12 cellular contexts compared by ENCODE assay signal in genomic region chr2:62293151-62293489, GRCh38.
DNase-seq lines count a peak whose midpoint lies in the region; ATAC-seq, FAIRE-seq and TF ChIP-seq lines count a peak whose summit lies in the region.
"Had no signal": no experiment of that assay in that cellular context is flagged by ENCODE, and none has a peak within 500 bp of the region (broad histone marks: within the 10 kb centered on the region; RNA-seq: fewer than 3 reads in every experiment).

No MANE protein-coding gene starts in this region.

- no peak for TF ChIP-seq POLR2A in HCT116 (IDR thresholded peaks at IDR 0.05; ENCODE audit: borderline replicate concordance, extremely low read depth, insufficient read depth, insufficient read length)
- no peak for TF ChIP-seq POLR2A in suprapubic skin (IDR thresholded peaks at IDR 0.05)
- no peak for TF ChIP-seq POLR2A in GM12891 (IDR thresholded peaks at IDR 0.05; ENCODE audit: low read depth, low read length)

- no peaks in the 10 kb centered on the region for H3K9me3 ChIP-seq in HCT116 (ENCODE audit: control insufficient read depth in 1 of 2, insufficient read depth in 1 of 2, low read depth in 1 of 2, low read length in 2 of 2)
- no peaks in the 10 kb centered on the region for H3K9me3 ChIP-seq in mucosa of stomach (ENCODE audit: control insufficient read depth, low read length)
- no peaks in the 10 kb centered on the region for H3K9me3 ChIP-seq in suprapubic skin
- H3K9me3 ChIP-seq: neutrophil had no signal

- no peak for FAIRE-seq in GM12891 (lab: Jason Lieb, UNC)

- no peaks in the 10 kb centered on the region for H3K79me2 ChIP-seq in HCT116 (ENCODE audit: insufficient read depth, low read length)

- H3K9me2 ChIP-seq in HCT116 (ENCODE audit: insufficient read depth) = no peaks in the 10 kb centered on the region

- H4K20me1 ChIP-seq in HCT116 (ENCODE audit: insufficient read depth) = no peaks in the 10 kb centered on the region

- no peak overlapping the region for H3K4me3 Mint-ChIP-seq in activated CD4-positive, alpha-beta T cell treated with anti-CD3 and anti-CD28 coated beads for 36 hours
- H3K4me3 Mint-ChIP-seq: activated T-helper 1 cell treated with anti-CD3 and anti-CD28 coated beads, Interleukin-12 subunit alpha, Interleukin-12 subunit beta, Interleukin-2, Interleukin-4 antibody, amounts not matched to agents 30 ng/mL and 10 ng/mL and 1 ng/mL, durations not matched to agents 14 hours and 24 hours and 36 hours had no signal

- H3K9ac ChIP-seq in HCT116 (ENCODE audit: low read length) = no peak overlapping the region
- H3K9ac ChIP-seq in mucosa of stomach (ENCODE audit: low read length) = peak overlapping the region; percentile 68

- POLR2A ChIA-PET in HCT116 (lab: Charles Lee) = interaction anchor here (0.8 kb wide), 1 partner anchor 12 kb away, joined by 4 read pairs; no protein-coding TSS in a partner anchor
- POLR2A ChIA-PET in activated CD4-positive, alpha-beta T cell treated with anti-CD3 and anti-CD28 coated beads for 36 hours (lab: Charles Lee) = interaction anchor here (0.5 kb wide), 2 partner anchors 66 to 427 kb away, joined by 3 to 5 read pairs; no protein-coding TSS in a partner anchor

- BruUV-seq in HCT116 (replicated peaks; lab: Mats Ljungman, UMichigan) = no TSS peak

- 71% methylated on average over 4 of the region's 6 CpGs for WGBS in suprapubic skin

- no peaks in the 10 kb centered on the region for H3K27me3 ChIP-seq in HCT116 (ENCODE audit: insufficient read depth, low read length)
- H3K27me3 ChIP-seq in mucosa of stomach (ENCODE audit: control insufficient read depth, insufficient read depth, low read length) = no peaks in the 10 kb centered on the region
- H3K27me3 ChIP-seq in suprapubic skin = no peaks in the 10 kb centered on the region
- H3K27me3 ChIP-seq: brain microvascular endothelial cell, neutrophil had no signal

- H3K36me3 ChIP-seq in HCT116 (ENCODE audit: control insufficient read depth in 1 of 2, insufficient read depth in 2 of 2, low read length in 2 of 2) = no peaks in the 10 kb centered on the region
- no peaks in the 10 kb centered on the region for H3K36me3 ChIP-seq in mucosa of stomach (ENCODE audit: control insufficient read depth, insufficient read depth, low read length)
- H3K36me3 ChIP-seq in suprapubic skin = no peaks in the 10 kb centered on the region
- H3K36me3 ChIP-seq: brain microvascular endothelial cell, neutrophil had no signal

- no peaks in the 10 kb centered on the region for H3K27me3 Mint-ChIP-seq in activated CD4-positive, alpha-beta T cell treated with anti-CD3 and anti-CD28 coated beads for 36 hours

- H2AFZ ChIP-seq in HCT116 (ENCODE audit: low read depth, low read length, poor library complexity, severe bottlenecking) = no peak overlapping the region

- H3K27ac Mint-ChIP-seq in activated CD4-positive, alpha-beta T cell treated with anti-CD3 and anti-CD28 coated beads for 36 hours = no peak overlapping the region
- H3K27ac Mint-ChIP-seq: activated T-helper 1 cell treated with anti-CD3 and anti-CD28 coated beads, Interleukin-12 subunit alpha, Interleukin-12 subunit beta, Interleukin-2, Interleukin-4 antibody, amounts not matched to agents 30 ng/mL and 10 ng/mL and 1 ng/mL, durations not matched to agents 14 hours and 24 hours and 36 hours had no signal

- no peaks in the 10 kb centered on the region for H3K36me3 Mint-ChIP-seq in activated CD4-positive, alpha-beta T cell treated with anti-CD3 and anti-CD28 coated beads for 36 hours (ENCODE audit: low read depth)

- DNase-seq in HCT116 (ENCODE audit: low read depth, low spot score) (no peak), caudate nucleus (lab: John Stamatoyannopoulos, UW) (no peak), suprapubic skin (ENCODE audit: low spot score in 2 of 2) (no peak), GM12891 (ENCODE audit: insufficient read length, low spot score) (no peak)
- no peak for DNase-seq in activated CD4-positive, alpha-beta T cell treated with anti-CD3 and anti-CD28 coated beads for 36 hours
- no peak for DNase-seq in activated naive CD4-positive, alpha-beta T cell (lab: John Stamatoyannopoulos, UW)
- DNase-seq: brain microvascular endothelial cell, NCI-H1930 had no signal

- no peak for TF ChIP-seq EP300 in suprapubic skin (IDR thresholded peaks at IDR 0.05)

- RAD21 ChIA-PET in HCT116 (lab: Charles Lee; ENCODE audit: low non-redundant PET in 1 of 2, low total read pairs in 2 of 2, uncharacterized antibody in 2 of 2, unreplicated experiment in 2 of 2) = no interaction called here

- ATAC-seq in HCT116 (peak; percentile 10; the same call in 1 of the 2 replicates), esophagus mucosa (no peak)
- no peak for ATAC-seq in activated CD4-positive, alpha-beta T cell treated with anti-CD3 and anti-CD28 coated beads for 36 hours

- peaks cover 5% of the 10 kb centered on the region for H3K4me1 Mint-ChIP-seq in activated CD4-positive, alpha-beta T cell treated with anti-CD3 and anti-CD28 coated beads for 36 hours

- H3K27ac ChIP-seq in HCT116 (ENCODE audit: low read depth, low read length) = no peak overlapping the region; the same call in 1 of the 2 replicates
- peak overlapping the region; percentile 46 for H3K27ac ChIP-seq in caudate nucleus (ENCODE audit: low read depth, low read length)
- peak overlapping the region; percentile 67 for H3K27ac ChIP-seq in suprapubic skin
- H3K27ac ChIP-seq: brain microvascular endothelial cell, neutrophil had no signal

- no peaks in the 10 kb centered on the region for H3K9me3 Mint-ChIP-seq in activated CD4-positive, alpha-beta T cell treated with anti-CD3 and anti-CD28 coated beads for 36 hours (ENCODE audit: low read depth)
- H3K9me3 Mint-ChIP-seq: activated T-helper 1 cell treated with anti-CD3 and anti-CD28 coated beads, Interleukin-12 subunit alpha, Interleukin-12 subunit beta, Interleukin-2, Interleukin-4 antibody, amounts not matched to agents 30 ng/mL and 10 ng/mL and 1 ng/mL, durations not matched to agents 14 hours and 24 hours and 36 hours had no signal

- H3K4me3 ChIP-seq in HCT116 (replicated peaks in 1 of 2; ENCODE audit: low read depth in 1 of 2, low read length in 2 of 2) = no peak overlapping the region
- H3K4me3 ChIP-seq in mucosa of stomach (ENCODE audit: low read length) = no peak overlapping the region
- H3K4me3 ChIP-seq in suprapubic skin = no peak overlapping the region

- CTCF ChIA-PET in HCT116 (lab: Charles Lee) = no interaction called here
- CTCF ChIA-PET in activated CD4-positive, alpha-beta T cell treated with anti-CD3 and anti-CD28 coated beads for 36 hours (lab: Charles Lee) = interaction anchor here (0.7 kb wide), 1 partner anchor 543 kb away, joined by 3 read pairs; no protein-coding TSS in a partner anchor

- peak overlapping the region; percentile 35; the same call in 1 of the 2 replicates for H3K4me2 ChIP-seq in HCT116 (ENCODE audit: low read length)

- TF ChIP-seq CTCF in HCT116 (IDR thresholded peaks at IDR 0.05 in 2 of 3, conservative IDR thresholded peaks at IDR 0.05 in 1 of 3; ENCODE audit: borderline replicate concordance in 1 of 3, insufficient read depth in 1 of 3, low read depth in 2 of 3, low read length in 2 of 3) (no peak), suprapubic skin (IDR thresholded peaks at IDR 0.05) (no peak)

- no peak for TF ChIP-seq RAD21 in HCT116 (IDR thresholded peaks at IDR 0.05; ENCODE audit: low read depth)

- H3K4me1 ChIP-seq in HCT116 (ENCODE audit: control insufficient read depth in 1 of 2, insufficient read depth in 2 of 2, low read length in 2 of 2) (peaks cover 21 to 28% of the 10 kb centered on the region in 2 experiments), mucosa of stomach (ENCODE audit: control insufficient read depth, insufficient read depth, low read length) (peaks cover 37% of the 10 kb centered on the region), suprapubic skin (peaks cover 33% of the 10 kb centered on the region)

- intact Hi-C loops in HCT116 (cut with micrococcal nuclease) = no loop called here
- intact Hi-C loops in activated CD4-positive, alpha-beta T cell treated with anti-CD3 and anti-CD28 coated beads for 36 hours (cut with DNase I, micrococcal nuclease) = no loop called here

TF ChIP-seq in HCT116, 20 proteins besides CTCF, POLR2A, EP300 and RAD21 (continues in another document):
- TF ChIP-seq JUND (IDR thresholded peaks at IDR 0.05) (no peak), ZBTB33 (IDR thresholded peaks at IDR 0.05; ENCODE audit: extremely low read depth, insufficient replicate concordance, low read length) (no peak)

TF ChIP-seq in GM12891, 5 proteins besides CTCF, POLR2A, EP300 and RAD21:
- TF ChIP-seq TAF1 (IDR thresholded peaks at IDR 0.05; ENCODE audit: low read depth, low read length) (no peak), POLR2AphosphoS5 (IDR thresholded peaks at IDR 0.05; ENCODE audit: low read depth, low read length) (no peak), PAX5 (IDR thresholded peaks at IDR 0.05; ENCODE audit: insufficient read depth, low read length, severe bottlenecking) (no peak), POU2F2 (IDR thresholded peaks at IDR 0.05; ENCODE audit: low read depth, low read length) (no peak), SPI1 (IDR thresholded peaks at IDR 0.05; ENCODE audit: low read depth, low read length) (no peak)
